In the genomic region with DNA sequence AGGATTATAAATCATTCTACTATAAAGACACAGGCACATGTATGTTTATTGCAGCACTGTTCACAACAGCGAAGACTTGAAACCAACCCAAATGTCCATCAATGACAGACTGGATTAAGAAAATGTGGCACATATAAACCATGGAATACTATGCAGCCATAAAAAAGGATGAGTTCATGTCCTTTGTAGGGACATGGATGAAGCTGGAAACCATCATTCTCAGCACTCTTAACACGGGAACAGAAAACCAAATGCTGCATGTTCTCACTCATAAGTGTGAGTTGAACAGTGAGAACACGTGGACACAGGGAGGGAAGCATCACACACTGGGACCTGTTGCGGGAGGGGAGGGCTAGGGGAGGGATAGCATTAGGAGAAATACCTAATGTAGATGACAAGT, we compare ENCODE assay signal across 4 cellular contexts. TPM values are rescaled to one million over a fixed set of nuclear protein-coding genes. Genes with fewer than 3 reads are reported as not detected.
"Had no signal": no experiment of that assay in that cellular context is flagged by ENCODE, and none has a peak within 500 bp of the region (broad histone marks: within the 10 kb centered on the region; RNA-seq: fewer than 3 reads in every experiment).

No MANE protein-coding gene starts in this region.

RNA-seq across cellular contexts. Expression of a gene that starts 42.4 kb away (rescaled TPM):
- total RNA-seq: LHCN-M2, M059J, MCF 10A, NCI-H460 had no signal
